Comparison of ENCODE assay signal across 11 cellular contexts in genomic region chr4:81566076-81566663, GRCh38.
A peak's percentile ranks its signal among the peaks of the same experiment; 100 is the strongest.
DNase-seq lines count a peak whose midpoint lies in the region; ATAC-seq and TF ChIP-seq lines count a peak whose summit lies in the region.
"Had no signal": no experiment of that assay in that cellular context is flagged by ENCODE, and none has a peak within 500 bp of the region (broad histone marks: within the 10 kb centered on the region; RNA-seq: fewer than 3 reads in every experiment).

No MANE protein-coding gene starts in this region.

- peak overlapping the region; percentile 85 for H3K27ac Mint-ChIP-seq in memory B cell
- H3K27ac Mint-ChIP-seq: activated CD4-positive, alpha-beta T cell treated with anti-CD3 and anti-CD28 coated beads, Interleukin-2, amount 10 ng/mL, durations not matched to agents 24 days and 14 days; activated naive CD4-positive, alpha-beta T cell treated with anti-CD3 and anti-CD28 coated beads, Interleukin-2, amount 10 ng/mL, durations not matched to agents 7 days and 5 days had no signal

- POLR2A ChIA-PET in PC-3 (lab: Charles Lee; ENCODE audit: unreplicated experiment): no interaction called here

- H3K4me1 ChIP-seq in PC-3 (ENCODE audit: insufficient read depth, low read length) (no peaks in the 10 kb centered on the region), esophagus muscularis mucosa (peaks cover 9 to 16% (median 13%) of the 10 kb centered on the region in 4 donors)

- H3K36me3 Mint-ChIP-seq in memory B cell: no peaks in the 10 kb centered on the region
- H3K36me3 Mint-ChIP-seq: activated naive CD4-positive, alpha-beta T cell treated with anti-CD3 and anti-CD28 coated beads, Interleukin-2, amount 10 ng/mL, durations not matched to agents 7 days and 5 days had no signal

- peaks cover 22% of the 10 kb centered on the region for H3K4me1 Mint-ChIP-seq in memory B cell

- no peaks in the 10 kb centered on the region for H3K79me2 ChIP-seq in PC-3 (ENCODE audit: low read length)

- no peak overlapping the region for H3K27ac ChIP-seq in PC-3 (ENCODE audit: low read length)
- peak overlapping the region; percentile 62 to 74 (median 72) for H3K27ac ChIP-seq in esophagus muscularis mucosa (replicated peaks in 1 of 4)
- peak overlapping the region; percentile 13 for H3K27ac ChIP-seq in substantia nigra (ENCODE audit: low read depth, low read length, poor library complexity, severe bottlenecking)

- H3K36me3 ChIP-seq in PC-3 (ENCODE audit: low read depth, low read length) (no peaks in the 10 kb centered on the region), esophagus muscularis mucosa (no peaks in the 10 kb centered on the region)

- no peak for TF ChIP-seq POLR2A in esophagus muscularis mucosa (IDR thresholded peaks at IDR 0.05; ENCODE audit: low read depth)

- TF ChIP-seq CTCF in PC-3 (conservative IDR thresholded peaks at IDR 0.05; ENCODE audit: low read depth, low read length) (no peak), esophagus muscularis mucosa (IDR thresholded peaks at IDR 0.05) (no peak)

- H3K27me3 ChIP-seq in PC-3 (ENCODE audit: low read length) (no peaks in the 10 kb centered on the region), esophagus muscularis mucosa (no peaks in the 10 kb centered on the region)

- no peak for ATAC-seq in PC-3
- ATAC-seq in memory B cell (ENCODE audit: low read depth): no peak
- no peak for ATAC-seq in GM21786 (IDR thresholded peaks at IDR 0.05; ENCODE audit: unreplicated experiment)
- ATAC-seq in GM18873 (IDR thresholded peaks at IDR 0.05; ENCODE audit: low FRiP score, unreplicated experiment): no peak

- H3K4me3 ChIP-seq in PC-3 (ENCODE audit: low read length) (no peak overlapping the region), esophagus muscularis mucosa (peak overlapping the region; percentile 32 to 44 (median 37))

- H3F3A ChIP-seq in PC-3 (ENCODE audit: low read length, unreplicated experiment): no peaks in the 10 kb centered on the region

- H4K20me1 ChIP-seq in PC-3 (ENCODE audit: low read length): no peaks in the 10 kb centered on the region

- H2AFZ ChIP-seq in PC-3 (ENCODE audit: low read length): no peak overlapping the region

- CTCF ChIA-PET in PC-3 (lab: Charles Lee): no interaction called here

- intact Hi-C loops in PC-3 (cut with micrococcal nuclease): no loop called here
- intact Hi-C loops in esophagus muscularis mucosa (cut with DNase I): no loop called here

- H3K27me3 Mint-ChIP-seq in memory B cell: no peaks in the 10 kb centered on the region
- H3K27me3 Mint-ChIP-seq: activated CD4-positive, alpha-beta T cell treated with anti-CD3 and anti-CD28 coated beads, Interleukin-2, amount 10 ng/mL, durations not matched to agents 24 days and 14 days had no signal

- peak overlapping the region; percentile 71 for H3K4me3 Mint-ChIP-seq in memory B cell
- H3K4me3 Mint-ChIP-seq: activated CD4-positive, alpha-beta T cell treated with anti-CD3 and anti-CD28 coated beads, Interleukin-2, amount 10 ng/mL, durations not matched to agents 24 days and 14 days; activated naive CD4-positive, alpha-beta T cell treated with anti-CD3 and anti-CD28 coated beads, Interleukin-2, amount 10 ng/mL, durations not matched to agents 7 days and 5 days had no signal

- no peak overlapping the region for H3K9ac ChIP-seq in PC-3 (ENCODE audit: low read length)

- BruUV-seq in PC-3 (replicated peaks; lab: Mats Ljungman, UMichigan): no TSS peak

- H3K9me3 ChIP-seq in PC-3 (ENCODE audit: low read length) (no peaks in the 10 kb centered on the region), esophagus muscularis mucosa (no peaks in the 10 kb centered on the region)

- no peak for DNase-seq in PC-3
- DNase-seq in esophagus muscularis mucosa (ENCODE audit: extremely low spot score): no peak
- no peak for DNase-seq in memory B cell (ENCODE audit: low spot score in 2 of 2)
- peak in 2 of 49 donors; percentile 24 to 27 for DNase-seq in substantia nigra (lab: John Stamatoyannopoulos, UW)
- DNase-seq in NCI-H524 (lab: John Stamatoyannopoulos, UW): no peak
- DNase-seq in NCI-H1930 (lab: John Stamatoyannopoulos, UW): no peak
- DNase-seq: activated CD4-positive, alpha-beta T cell treated with anti-CD3 and anti-CD28 coated beads, Interleukin-2, amount 10 ng/mL, durations not matched to agents 24 days and 14 days; activated naive CD4-positive, alpha-beta T cell treated with anti-CD3 and anti-CD28 coated beads, Interleukin-2, amount 10 ng/mL, durations not matched to agents 7 days and 5 days; SHP77 had no signal

- H3K4me2 ChIP-seq in PC-3 (ENCODE audit: low read length): peak overlapping the region; percentile 56; the same call in 1 of the 2 replicates

- H3K9me2 ChIP-seq in PC-3 (replicated peaks; ENCODE audit: low read length): no peaks in the 10 kb centered on the region

- WGBS in esophagus muscularis mucosa: 47% methylated on average over 5 of the region's 5 CpGs

- no peak for TF ChIP-seq EP300 in esophagus muscularis mucosa (IDR thresholded peaks at IDR 0.05)

- H3K9me3 Mint-ChIP-seq in memory B cell: no peaks in the 10 kb centered on the region
- H3K9me3 Mint-ChIP-seq: activated CD4-positive, alpha-beta T cell treated with anti-CD3 and anti-CD28 coated beads, Interleukin-2, amount 10 ng/mL, durations not matched to agents 24 days and 14 days; activated naive CD4-positive, alpha-beta T cell treated with anti-CD3 and anti-CD28 coated beads, Interleukin-2, amount 10 ng/mL, durations not matched to agents 7 days and 5 days had no signal
